Comparison of ENCODE assay signal across 7 cellular contexts in the genomic region with DNA sequence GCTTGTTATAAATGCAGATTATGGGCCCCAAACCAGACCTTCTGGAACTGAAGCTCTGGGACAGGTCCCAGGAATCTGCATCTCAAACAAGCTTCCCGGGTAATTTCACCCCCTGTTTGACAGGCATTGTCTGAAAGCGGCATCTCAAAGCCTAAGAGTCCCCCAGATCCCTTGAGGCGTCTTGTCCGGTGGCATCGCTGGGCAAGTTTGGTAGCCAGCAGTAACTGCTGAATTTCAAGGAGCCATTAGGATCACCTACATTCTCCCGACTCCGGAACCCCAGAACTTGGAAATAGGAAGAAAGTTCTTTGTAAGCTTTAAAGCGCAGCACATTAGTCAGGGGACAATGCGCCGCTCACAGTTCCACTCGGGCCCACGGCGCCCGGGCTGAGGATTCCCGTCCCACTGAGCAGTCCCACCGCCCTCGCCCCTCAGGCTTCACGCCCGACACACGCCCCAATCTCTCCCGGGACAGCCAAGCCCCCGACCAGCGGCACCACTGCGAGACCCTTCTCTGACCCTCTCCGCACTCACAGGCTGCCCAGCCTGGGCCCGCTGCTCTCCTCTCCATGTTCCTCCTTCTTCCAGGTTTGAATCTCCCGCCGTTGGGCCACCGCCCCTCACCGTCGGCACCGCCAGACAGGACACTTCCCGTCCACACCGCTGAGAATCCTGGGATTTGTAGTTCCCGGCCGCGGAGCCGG. TPM values are rescaled to one million over a fixed set of nuclear protein-coding genes. Genes with fewer than 3 reads are reported as not detected.
DNase-seq lines count a peak whose midpoint lies in the region; ATAC-seq and TF ChIP-seq lines count a peak whose summit lies in the region.

TSS of gene IQGAP3 (minus strand) at position 607 of the 704 bp plus-strand sequence. CDS start at position 571, 36 bp downstream.

- TF ChIP-seq CTCF in left lung (IDR thresholded peaks at IDR 0.05): no peak

- no peaks in the 10 kb centered on the region for H3K36me3 ChIP-seq in left lung

- no peak within 1 kb of the TSS for H3K27ac ChIP-seq in left lung

- H3K9me3 Mint-ChIP-seq in activated CD4-positive, alpha-beta T cell treated with anti-CD3 and anti-CD28 coated beads, Interleukin-2, amount 10 ng/mL, durations not matched to agents 24 days and 14 days: no peaks in the 10 kb centered on the region
- H3K9me3 Mint-ChIP-seq in dendritic cell treated with granulocyte-macrophage colony-stimulating factor and Interleukin-4, amounts not matched to agents 40 ng/mL and 50 ng/mL, for 4 days: no peaks in the 10 kb centered on the region

- H3K27me3 Mint-ChIP-seq in activated CD4-positive, alpha-beta T cell treated with anti-CD3 and anti-CD28 coated beads, Interleukin-2, amount 10 ng/mL, durations not matched to agents 24 days and 14 days: peaks cover 22% of the 10 kb centered on the region
- peaks cover 6% of the 10 kb centered on the region for H3K27me3 Mint-ChIP-seq in dendritic cell treated with granulocyte-macrophage colony-stimulating factor and Interleukin-4, amounts not matched to agents 40 ng/mL and 50 ng/mL, for 4 days

- peak within 1 kb of the TSS; percentile 77 for H3K27ac Mint-ChIP-seq in activated CD4-positive, alpha-beta T cell treated with anti-CD3 and anti-CD28 coated beads, Interleukin-2, amount 10 ng/mL, durations not matched to agents 24 days and 14 days
- peak within 1 kb of the TSS; percentile 33 for H3K27ac Mint-ChIP-seq in dendritic cell treated with granulocyte-macrophage colony-stimulating factor and Interleukin-4, amounts not matched to agents 40 ng/mL and 50 ng/mL, for 4 days

- H3K9me3 ChIP-seq in left lung: no peaks in the 10 kb centered on the region

- H3K4me1 ChIP-seq in left lung: peaks cover 14 to 18% of the 10 kb centered on the region in 2 donors

- peaks cover 0 to 6% of the 10 kb centered on the region in 2 donors for H3K27me3 ChIP-seq in left lung

- peaks cover 6% of the 10 kb centered on the region for H3K36me3 Mint-ChIP-seq in activated CD4-positive, alpha-beta T cell treated with anti-CD3 and anti-CD28 coated beads, Interleukin-2, amount 10 ng/mL, durations not matched to agents 24 days and 14 days (ENCODE audit: low read depth)
- H3K36me3 Mint-ChIP-seq in dendritic cell treated with granulocyte-macrophage colony-stimulating factor and Interleukin-4, amounts not matched to agents 40 ng/mL and 50 ng/mL, for 4 days (ENCODE audit: low read depth): no peaks in the 10 kb centered on the region

- intact Hi-C loops in activated CD4-positive, alpha-beta T cell treated with anti-CD3 and anti-CD28 coated beads, Interleukin-2, amount 10 ng/mL, durations not matched to agents 24 days and 14 days (cut with micrococcal nuclease): loop anchor here (1.0 to 5.0 kb wide), 3 partner anchors 35 to 71 kb away; no protein-coding TSS in a partner anchor
- intact Hi-C loops in dendritic cell treated with granulocyte-macrophage colony-stimulating factor and Interleukin-4, amounts not matched to agents 40 ng/mL and 50 ng/mL, for 4 days (cut with micrococcal nuclease): loop anchor here (5.0 kb wide), 2 partner anchors 70 to 90 kb away; partner anchors contain the start of gene MEF2D
- intact Hi-C loops in left lung (cut with DNase I): no loop called here

- ATAC-seq in GM18511 (IDR thresholded peaks at IDR 0.05; ENCODE audit: unreplicated experiment) (peak; percentile 76), HG03342 (IDR thresholded peaks at IDR 0.05; ENCODE audit: unreplicated experiment) (peak; percentile 74), left lung (peak; percentile 96)

- DNase-seq in NCI-H526 (lab: John Stamatoyannopoulos, UW) (peak; percentile 88 to 97), left lung (peak; percentile 91 to 93)
- peak; percentile 94 for DNase-seq in activated CD4-positive, alpha-beta T cell treated with anti-CD3 and anti-CD28 coated beads, Interleukin-2, amount 10 ng/mL, durations not matched to agents 24 days and 14 days
- DNase-seq in stimulated activated CD4-positive, alpha-beta T cell treated with anti-CD3 and anti-CD28 coated beads, Interleukin-1b, Interleukin-23, amount 100 ng/mL, for 4 hours (ENCODE audit: low read depth in 2 of 2): peak; percentile 34 to 56

- H3K4me1 Mint-ChIP-seq in activated CD4-positive, alpha-beta T cell treated with anti-CD3 and anti-CD28 coated beads, Interleukin-2, amount 10 ng/mL, durations not matched to agents 24 days and 14 days: peaks cover 22% of the 10 kb centered on the region
- H3K4me1 Mint-ChIP-seq in dendritic cell treated with granulocyte-macrophage colony-stimulating factor and Interleukin-4, amounts not matched to agents 40 ng/mL and 50 ng/mL, for 4 days (ENCODE audit: low read depth): peaks cover 33% of the 10 kb centered on the region

- H3K4me3 ChIP-seq in left lung: peak within 1 kb of the TSS; percentile 33 to 41

- H3K4me3 Mint-ChIP-seq in activated CD4-positive, alpha-beta T cell treated with anti-CD3 and anti-CD28 coated beads, Interleukin-2, amount 10 ng/mL, durations not matched to agents 24 days and 14 days: peak within 1 kb of the TSS; percentile 92
- H3K4me3 Mint-ChIP-seq in dendritic cell treated with granulocyte-macrophage colony-stimulating factor and Interleukin-4, amounts not matched to agents 40 ng/mL and 50 ng/mL, for 4 days: peak within 1 kb of the TSS; percentile 76

RNA-seq across cellular contexts. Expression of gene IQGAP3, which starts in this region (rescaled TPM):
- total RNA-seq in activated CD4-positive, alpha-beta T cell treated with anti-CD3 and anti-CD28 coated beads, Interleukin-2, amount 10 ng/mL, durations not matched to agents 24 days and 14 days: 10.5 and 11.2 TPM in 2 replicates
- 10 to 100 TPM in 1 of 2 donors, 1 to 10 TPM in 1; 2.8 to 10.3 TPM for total RNA-seq in left lung

Comparison
In these comparisons a context has a peak if more than half of its experiments do, and no peak if none do; other contexts are left out.
1. intact Hi-C loops: an anchor here in activated CD4-positive, alpha-beta T cell treated with anti-CD3 and anti-CD28 coated beads, Interleukin-2, amount 10 ng/mL, durations not matched to agents 24 days and 14 days (1.0 to 5.0 kb wide) and dendritic cell treated with granulocyte-macrophage colony-stimulating factor and Interleukin-4, amounts not matched to agents 40 ng/mL and 50 ng/mL, for 4 days (5.0 kb wide); none called in left lung.